In the genomic region with DNA sequence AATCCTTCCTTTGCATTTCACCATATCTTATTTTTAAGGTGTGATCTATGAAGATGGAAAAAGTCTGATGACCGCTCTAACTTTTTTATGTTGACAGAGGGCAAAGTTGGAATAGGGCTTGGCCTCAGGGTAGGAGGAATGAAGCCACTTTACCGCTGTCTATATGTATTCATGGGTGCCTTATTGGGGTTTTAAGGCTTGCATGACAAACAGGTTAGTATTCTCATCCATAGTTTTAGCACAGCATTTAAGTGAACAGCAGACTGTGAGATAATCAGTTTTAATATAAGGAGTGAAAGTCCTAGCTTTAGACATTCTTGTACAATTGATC, we compare ENCODE assay signal across 23 cellular contexts.
DNase-seq lines count a peak whose midpoint lies in the region; ATAC-seq, FAIRE-seq and TF ChIP-seq lines count a peak whose summit lies in the region.
"Had no signal": no experiment of that assay in that cellular context is flagged by ENCODE, and none has a peak within 500 bp of the region (broad histone marks: within the 10 kb centered on the region; RNA-seq: fewer than 3 reads in every experiment).

No MANE protein-coding gene starts in this region.

- no peak for TF ChIP-seq POLR2A in endothelial cell of umbilical vein (IDR thresholded peaks at IDR 0.05; ENCODE audit: low read depth, low read length)

- H3K4me3 ChIP-seq in endothelial cell of umbilical vein (replicated peaks in 1 of 3; ENCODE audit: insufficient read depth in 1 of 3, low read depth in 1 of 3, low read length in 3 of 3) (no peak overlapping the region), mucosa of descending colon (no peak overlapping the region)
- H3K4me3 ChIP-seq: BLaER1, GM12878 had no signal

- no peaks in the 10 kb centered on the region for H3K9me1 ChIP-seq in endothelial cell of umbilical vein (replicated peaks; ENCODE audit: control insufficient read depth, extremely low read depth, insufficient read depth, low read length)

- no peaks in the 10 kb centered on the region for H3K36me3 ChIP-seq in endothelial cell of umbilical vein (ENCODE audit: control insufficient read depth in 2 of 2, extremely low read depth in 1 of 2, insufficient read depth in 2 of 2, low read length in 2 of 2)
- H3K36me3 ChIP-seq in mucosa of descending colon (ENCODE audit: low read depth): no peaks in the 10 kb centered on the region
- H3K36me3 ChIP-seq: BE2C, BLaER1 had no signal

- TF ChIP-seq CTCF in endothelial cell of umbilical vein (IDR thresholded peaks at IDR 0.05; ENCODE audit: extremely low read depth in 1 of 2, insufficient read depth in 1 of 2, low read depth in 1 of 2, low read length in 2 of 2): no peak
- TF ChIP-seq CTCF in mucosa of descending colon (IDR thresholded peaks at IDR 0.05): no peak

- POLR2A ChIA-PET in endothelial cell of umbilical vein (lab: Charles Lee): no interaction called here

- H3K27ac ChIP-seq in endothelial cell of umbilical vein (ENCODE audit: insufficient read depth, low read depth, low read length): no peak overlapping the region
- H3K27ac ChIP-seq: BLaER1 had no signal

- H3K9ac ChIP-seq in endothelial cell of umbilical vein (replicated peaks; ENCODE audit: extremely low read depth, insufficient read depth, low read length): no peak overlapping the region
- H3K9ac ChIP-seq: BLaER1 had no signal

- FAIRE-seq in endothelial cell of umbilical vein (lab: Jason Lieb, UNC): peak; percentile 35
- no peak for FAIRE-seq in frontal cortex (lab: Jason Lieb, UNC)
- FAIRE-seq: A204.1, GM12878, GM12892, GM18507 had no signal

- dilution Hi-C loops in endothelial cell of umbilical vein (cut with MboI; ENCODE audit: extremely low pct_ligation_motif_present, low sequenced_read_pairs): no loop called here

- no peak overlapping the region for H2AFZ ChIP-seq in endothelial cell of umbilical vein (ENCODE audit: low read depth, low read length)

- DNase-seq in endothelial cell of umbilical vein (ENCODE audit: low read depth, low spot score) (no peak), mucosa of descending colon (no peak), KG1 (lab: John Stamatoyannopoulos, UW) (no peak), frontal cortex (ENCODE audit: low spot score in 2 of 2) (no peak)
- DNase-seq: 8988T; ACHN; BE2C; CD4-positive, alpha-beta memory T cell; CD4-positive, CD25-positive, alpha-beta regulatory T cell; CD8-positive, alpha-beta memory T cell; COR-L47; DMS 273 treated with DMSO at 0.1 percent for 48 hours; DMS153; DMS53; DMS79; DND-41; GDM1 had no signal

- BruUV-seq in endothelial cell of umbilical vein (replicated peaks; lab: Mats Ljungman, UMichigan): no TSS peak

- no peaks in the 10 kb centered on the region for H3K27me3 ChIP-seq in endothelial cell of umbilical vein (ENCODE audit: control insufficient read depth in 2 of 2, insufficient read depth in 2 of 2, low read length in 2 of 2)
- H3K27me3 ChIP-seq: BE2C, BLaER1 had no signal

- H3K9me3 ChIP-seq in endothelial cell of umbilical vein (replicated peaks; ENCODE audit: control insufficient read depth, insufficient read depth, low read length) (no peaks in the 10 kb centered on the region), mucosa of descending colon (no peaks in the 10 kb centered on the region)
- H3K9me3 ChIP-seq: BE2C, BLaER1 had no signal

- H3K79me2 ChIP-seq in endothelial cell of umbilical vein (ENCODE audit: control insufficient read depth, insufficient read depth, low read length): no peaks in the 10 kb centered on the region

- CTCF ChIA-PET in endothelial cell of umbilical vein (lab: Charles Lee): interaction anchor here (1.0 to 1.3 kb wide), 3 partner anchors 10 to 63 kb away, joined by 3 to 4 read pairs (median 3); no protein-coding TSS in a partner anchor

- H3K4me2 ChIP-seq in endothelial cell of umbilical vein (ENCODE audit: insufficient read depth, low read length): no peak overlapping the region
- H3K4me2 ChIP-seq: BLaER1 had no signal

- ATAC-seq in mucosa of descending colon (peak; percentile 41), HG02852 (IDR thresholded peaks at IDR 0.05; ENCODE audit: unreplicated experiment) (no peak)
- ATAC-seq: GM12878 had no signal

- H4K20me1 ChIP-seq in endothelial cell of umbilical vein (replicated peaks; ENCODE audit: control insufficient read depth, extremely low read depth, insufficient read depth, low read length): no peaks in the 10 kb centered on the region
- H4K20me1 ChIP-seq: BLaER1 had no signal

- intact Hi-C loops in endothelial cell of umbilical vein (cut with micrococcal nuclease) (no loop called here), mucosa of descending colon (cut with DNase I, micrococcal nuclease) (no loop called here)

- H3K4me1 ChIP-seq in endothelial cell of umbilical vein (ENCODE audit: control insufficient read depth, extremely low read depth, insufficient read depth, low read length): no peaks in the 10 kb centered on the region
- peaks cover 3% of the 10 kb centered on the region for H3K4me1 ChIP-seq in mucosa of descending colon (ENCODE audit: low read depth)

TF ChIP-seq in endothelial cell of umbilical vein, 7 proteins besides CTCF, POLR2A, EP300 and RAD21:
- TF ChIP-seq FOS (IDR thresholded peaks at IDR 0.05; ENCODE audit: borderline replicate concordance, insufficient read depth, low read length): no peak
- TF ChIP-seq GATA2 (IDR thresholded peaks at IDR 0.05; ENCODE audit: insufficient read depth, insufficient read length, low read depth, low read length): no peak
- no peak for TF ChIP-seq EZH2 (IDR thresholded peaks at IDR 0.05; ENCODE audit: borderline replicate concordance, low read depth, low read length, severe bottlenecking)
- no peak for TF ChIP-seq MYC (IDR thresholded peaks at IDR 0.05; ENCODE audit: low read depth, low read length)
